In the genomic region with DNA sequence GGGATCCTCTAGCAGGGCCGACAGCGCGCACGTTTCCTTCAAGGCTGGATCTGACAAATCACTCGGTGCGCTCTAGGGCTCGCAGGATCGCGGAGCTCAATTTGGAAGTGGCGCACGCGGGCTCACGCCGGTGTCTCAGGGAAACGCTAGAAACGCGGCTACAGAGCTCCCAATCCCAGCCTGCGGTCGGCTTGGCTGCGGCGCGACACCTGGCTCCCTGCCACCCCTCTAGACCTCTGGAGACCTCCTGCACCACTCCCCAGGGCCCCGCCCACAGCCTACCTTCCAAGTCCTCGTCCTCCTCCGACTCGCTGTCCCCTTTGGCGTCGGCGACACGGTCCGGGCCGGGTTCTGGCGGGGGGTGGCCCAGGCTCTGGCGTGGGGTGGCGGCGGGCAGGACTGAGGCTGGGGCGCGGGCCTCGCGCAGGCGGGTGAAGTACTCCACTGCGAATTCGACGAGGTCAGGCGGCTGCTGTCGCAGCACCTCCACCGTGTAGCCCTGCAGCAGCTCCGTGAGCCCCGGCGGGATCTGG, we compare ENCODE assay signal across 8 cellular contexts. TPM values are rescaled to one million over a fixed set of nuclear protein-coding genes. Genes with fewer than 3 reads are reported as not detected.
DNase-seq lines count a peak whose midpoint lies in the region; ATAC-seq and TF ChIP-seq lines count a peak whose summit lies in the region.

No MANE protein-coding gene starts in this region.

- no peak for TF ChIP-seq EP300 in stomach (IDR thresholded peaks at IDR 0.05)

- peak overlapping the region; percentile 79 to 95 (median 86) for H3K4me3 ChIP-seq in stomach

- peaks cover 6% of the 10 kb centered on the region for H3K9me3 Mint-ChIP-seq in nephron progenitor cell

- H3K36me3 Mint-ChIP-seq in nephron progenitor cell (ENCODE audit: low read depth), result peaks cover 12% of the 10 kb centered on the region

- TF ChIP-seq CTCF in RWPE1 (conservative IDR thresholded peaks at IDR 0.05; ENCODE audit: low read depth) (no peak), foreskin keratinocyte (conservative IDR thresholded peaks at IDR 0.05) (no peak), nephron progenitor cell (IDR thresholded peaks at IDR 0.05) (no peak), stomach (IDR thresholded peaks at IDR 0.05) (no peak)

- intact Hi-C loops in stomach (cut with DNase I; ENCODE audit: low total_unique reads), result no loop called here

- H3K4me1 ChIP-seq in foreskin keratinocyte (no peaks in the 10 kb centered on the region), stomach (peaks cover 19 to 30% (median 27%) of the 10 kb centered on the region in 4 donors)

- H3K27me3 Mint-ChIP-seq in nephron progenitor cell (ENCODE audit: low read depth, poor library complexity), result peaks cover 26% of the 10 kb centered on the region

- no peak for TF ChIP-seq POLR2A in stomach (IDR thresholded peaks at IDR 0.05)

- H3K9me3 ChIP-seq in stomach, result no peaks in the 10 kb centered on the region

- H3K27ac ChIP-seq in RWPE1 (peak overlapping the region; percentile 98), foreskin keratinocyte (no peak overlapping the region), stomach (peak overlapping the region; percentile 94 to 99 (median 97))

- POLR2A ChIA-PET in RWPE1 (lab: Yijun Ruan, JAX; ENCODE audit: low non-redundant PET), result no interaction called here

- DNase-seq in COR-L47 (lab: John Stamatoyannopoulos, UW) (peak; percentile 44), HuH-7.5 (ENCODE audit: low spot score) (peak; percentile 72), RWPE1 (ENCODE audit: low spot score) (peak; percentile 67), foreskin keratinocyte (peak; percentile 40 to 65), nephron progenitor cell (peak; percentile 63), stomach (peak; percentile 93)
- DNase-seq in activated naive CD4-positive, alpha-beta T cell (lab: John Stamatoyannopoulos, UW), result peak in 3 of 4 experiments; percentile 11 to 44 (median 12)

- 0 to 1% (median 0%) methylated on average over 10 to 50 of the region's 50 CpGs for WGBS in stomach, 5 donors

- peak; percentile 4 for ATAC-seq in GM21526 (IDR thresholded peaks at IDR 0.05; ENCODE audit: low FRiP score, unreplicated experiment)
- peak; percentile 69 for ATAC-seq in foreskin keratinocyte

- CTCF ChIA-PET in RWPE1 (lab: Yijun Ruan, JAX), result interaction anchor here (1.2 kb wide), 1 partner anchor 16 kb away, joined by 4 read pairs; no protein-coding TSS in a partner anchor

- H3K4me3 Mint-ChIP-seq in nephron progenitor cell, result peak overlapping the region; percentile 85

- peaks cover 22% of the 10 kb centered on the region for H3K4me1 Mint-ChIP-seq in nephron progenitor cell

- no peak overlapping the region for H3K27ac Mint-ChIP-seq in nephron progenitor cell

- H3K27me3 ChIP-seq in foreskin keratinocyte, result no peaks in the 10 kb centered on the region
- no peaks in the 10 kb centered on the region for H3K27me3 ChIP-seq in stomach

- no peaks in the 10 kb centered on the region for H3K36me3 ChIP-seq in stomach

RNA-seq across cellular contexts. Expression of a gene that starts 0.6 kb away (rescaled TPM):
- total RNA-seq in foreskin keratinocyte, result 44.3 and 50.7 TPM in 2 replicates
- 9.5 and 12.2 TPM in 2 replicates for polyA plus RNA-seq in foreskin keratinocyte
- 10 to 100 TPM; 12.1 to 65.9 (median 47.3) TPM for total RNA-seq in stomach
- polyA plus RNA-seq in stomach, result 10 to 100 TPM in 1 of 3 donors, 1 to 10 TPM in 2; 6.9 to 11.0 (median 9.2) TPM

RNA-seq across cellular contexts. Expression of a gene that starts 51.6 kb away (rescaled TPM):
- total RNA-seq in foreskin keratinocyte, result 9.7 and 12.9 TPM in 2 replicates
- 8.9 and 10.1 TPM in 2 replicates for polyA plus RNA-seq in foreskin keratinocyte
- 100 to 1,000 TPM in 1 of 5 donors, 10 to 100 TPM in 3, 1 to 10 TPM in 1; 7.5 to 142 (median 18.8) TPM for total RNA-seq in stomach
- 10 to 100 TPM in 2 of 3 donors, 1 to 10 TPM in 1; 7.7 to 24.1 (median 17.9) TPM for polyA plus RNA-seq in stomach

Comparison
In these comparisons a context has a peak if more than half of its experiments do, and no peak if none do; other contexts are left out.
1. DNase-seq: peak in every context shown above with its lines; median percentile 93 in stomach; 72 in HuH-7.5; 67 in RWPE1; 63 in nephron progenitor cell; 52 in foreskin keratinocyte; 44 in COR-L47; 12 in activated naive CD4-positive, alpha-beta T cell.